ENCODE assay signal across 8 cellular contexts in the genomic region with DNA sequence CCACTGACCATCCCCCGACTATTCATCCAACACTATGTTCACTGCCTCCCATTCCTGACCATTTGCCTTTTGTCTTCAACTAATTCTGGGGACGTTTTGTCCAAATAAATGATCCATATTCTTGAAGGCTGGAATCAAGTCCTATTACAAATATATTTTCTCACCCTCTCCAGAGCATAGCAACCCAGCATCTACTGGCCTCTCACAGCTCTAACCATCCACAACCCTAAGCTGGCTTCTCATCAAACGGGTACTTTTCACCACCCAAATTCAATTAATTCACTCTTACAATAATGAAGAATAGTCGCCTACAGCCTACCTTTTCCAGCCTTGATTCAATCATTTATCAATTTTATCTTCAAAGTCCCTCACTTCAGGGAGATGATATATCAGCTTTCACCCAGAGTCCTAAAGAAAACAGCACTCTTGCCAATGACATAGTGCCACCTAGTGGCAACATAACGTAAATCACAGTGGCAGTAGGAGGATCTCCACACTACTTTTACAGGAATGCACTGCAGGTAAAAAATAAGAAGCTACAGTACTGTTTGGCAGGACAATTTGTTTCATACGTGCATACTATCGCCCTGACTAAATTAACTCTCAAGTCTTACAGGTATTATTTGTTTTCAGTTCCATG. TPM values are rescaled to one million over a fixed set of nuclear protein-coding genes. Genes with fewer than 3 reads are reported as not detected.
DNase-seq lines count a peak whose midpoint lies in the region; ATAC-seq, FAIRE-seq and TF ChIP-seq lines count a peak whose summit lies in the region.
"Not testable (repeated sequence)": the region's sequence is repeated elsewhere in the genome, so short reads cannot be mapped to it uniquely, and the experiment has no call there.

No MANE protein-coding gene starts in this region.

- not testable (repeated sequence) for H3K4me1 ChIP-seq in K562 (replicated peaks in 1 of 2; ENCODE audit: control insufficient read depth in 2 of 2, insufficient read depth in 2 of 2, low read length in 2 of 2); foreskin keratinocyte

- BruUV-seq in K562 (replicated peaks; lab: Mats Ljungman, UMichigan), result not testable (repeated sequence)

- not testable (repeated sequence) for FAIRE-seq in D721Med (lab: Jason Lieb, UNC); K562 (lab: Jason Lieb, UNC)

- not testable (repeated sequence) for H3K9me3 Mint-ChIP-seq in naive B cell

- 83% methylated on average over 1 of the region's 7 CpGs for WGBS in K562 (ENCODE audit: insufficient coverage, low coverage, missing lambda C conversion rate)

- not testable (repeated sequence) for TF ChIP-seq EP300 in K562 (IDR thresholded peaks at IDR 0.05; ENCODE audit: low read length)

- not testable (repeated sequence) for H3K27me3 ChIP-seq in K562 (ENCODE audit: control insufficient read depth in 2 of 2, insufficient read depth in 2 of 2, low read length in 2 of 2); foreskin keratinocyte

- ATAC-seq in GM21619 (IDR thresholded peaks at IDR 0.05; ENCODE audit: unreplicated experiment) (peak; percentile 47), HG03354 (IDR thresholded peaks at IDR 0.05; ENCODE audit: poor library complexity, severe bottlenecking, unreplicated experiment) (peak; percentile 53), K562 (peak; percentile 74), foreskin keratinocyte (peak; percentile 65), naive B cell (ENCODE audit: low read depth in 2 of 2) (peak; percentile 65 to 67)
- ATAC-seq in stimulated activated naive CD8-positive, alpha-beta T cell treated with anti-CD3 and anti-CD28 coated beads, Interleukin-15, Interleukin-2, amounts not matched to agents 100 U/mL and 50 U/mL, for 24 hours, result peak; percentile 76

- H3K9me3 ChIP-seq in K562 (replicated peaks; ENCODE audit: control insufficient read depth, insufficient read depth, low read depth, low read length), result not testable (repeated sequence)

- not testable (repeated sequence) for H3K27ac Mint-ChIP-seq in naive B cell

- not testable (repeated sequence) for H3K9me1 ChIP-seq in K562 (ENCODE audit: control insufficient read depth, insufficient read depth, low read length)

- not testable (repeated sequence) for H3K4me3 ChIP-seq in K562

- intact Hi-C loops in K562 (cut with micrococcal nuclease), result not testable (repeated sequence)

- H3K9ac ChIP-seq in K562 (ENCODE audit: insufficient read depth in 1 of 2, low read depth in 2 of 2, low read length in 2 of 2), result not testable (repeated sequence)

- not testable (repeated sequence) for TF ChIP-seq POLR2A in K562 (conservative IDR thresholded peaks at IDR 0.05)

- not testable (repeated sequence) for H3K27me3 Mint-ChIP-seq in naive B cell

- CTCF ChIA-PET in K562 (lab: Yijun Ruan, JAX; ENCODE audit: low intra/inter-chr PET ratio), result not testable (repeated sequence)

- not testable (repeated sequence) for H4K20me1 ChIP-seq in K562 (replicated peaks; ENCODE audit: control insufficient read depth, insufficient read depth, low read length)

- DNase-seq in D721Med (ENCODE audit: insufficient read length, low spot score); K562 (ENCODE audit: extremely low read depth in 1 of 4, low spot score in 3 of 4); foreskin keratinocyte: not testable (repeated sequence)
- peak; percentile 5 for DNase-seq in activated CD4-positive, alpha-beta T cell treated with anti-CD3 and anti-CD28 coated beads for 48 hours
- peak; percentile 17 for DNase-seq in naive B cell
- peak; percentile 9 for DNase-seq in stimulated activated naive CD8-positive, alpha-beta T cell treated with anti-CD3 and anti-CD28 coated beads, Interleukin-15, Interleukin-2, amounts not matched to agents 100 U/mL and 50 U/mL, for 24 hours

- H3K4me1 Mint-ChIP-seq in naive B cell, result not testable (repeated sequence)

- H3K4me2 ChIP-seq in K562 (ENCODE audit: insufficient read depth, low read length), result not testable (repeated sequence)

- peak; percentile 16 for TF ChIP-seq CTCF in D721Med (IDR thresholded peaks at IDR 0.05; ENCODE audit: insufficient read depth, missing control alignments)
- not testable (repeated sequence) for TF ChIP-seq CTCF in K562 (IDR thresholded peaks at IDR 0.05 in 2 of 3, conservative IDR thresholded peaks at IDR 0.05 in 1 of 3; ENCODE audit: insufficient read depth in 2 of 3, low read depth in 1 of 3, low read length in 3 of 3); foreskin keratinocyte (conservative IDR thresholded peaks at IDR 0.05)

- H3K36me3 Mint-ChIP-seq in naive B cell, result not testable (repeated sequence)

- not testable (repeated sequence) for TF ChIP-seq RAD21 in K562 (CRISPR knock-in tag; conservative IDR thresholded peaks at IDR 0.05 in 1 of 2, IDR thresholded peaks at IDR 0.05 in 1 of 2)

- not testable (repeated sequence) for H2AFZ ChIP-seq in K562 (ENCODE audit: low read depth, low read length)

- not testable (repeated sequence) for H3K27ac ChIP-seq in K562 (ENCODE audit: extremely low read depth, low read depth, low read length); foreskin keratinocyte

- not testable (repeated sequence) for H3K4me3 Mint-ChIP-seq in naive B cell

- POLR2A ChIA-PET in K562 (lab: Yijun Ruan, JAX), result not testable (repeated sequence)

- not testable (repeated sequence) for H3K36me3 ChIP-seq in K562 (ENCODE audit: control insufficient read depth, insufficient read depth, low read length)

- not testable (repeated sequence) for H3K79me2 ChIP-seq in K562 (ENCODE audit: control insufficient read depth, insufficient read depth, low read length)

- in situ Hi-C loops in K562 (cut with MboI), result not testable (repeated sequence)

RNA-seq across cellular contexts. Expression of a gene that starts 37.4 kb away (rescaled TPM):
- 288 and 405 TPM in 2 replicates for total RNA-seq in K562 (2011; cell fraction: chromatin; rRNA removed; ENCODE audit: low replicate concordance)
- 802 and 812 TPM in 2 replicates for total RNA-seq in K562 (2011; cell fraction: nucleolus; rRNA removed)
- 889 and 1,793 TPM in 2 replicates for total RNA-seq in K562 (2011; cell fraction: nucleoplasm; rRNA removed)
- total RNA-seq in K562 (2014; rRNA removed) (4,669 and 6,363 TPM in 2 replicates), K562 (2014; rRNA removed; fragmentation: Illumina TruSeq; extraction: Trizol) (4,513 and 5,229 TPM in 2 replicates), K562 (2015; rRNA removed; fragmentation: Illumina TruSeq; extraction: Trizol) (5,690 and 6,000 TPM in 2 replicates), K562 (2021) (2,376 and 2,708 TPM in 2 replicates), foreskin keratinocyte (3,287 and 3,560 TPM in 2 replicates)
- polyA plus RNA-seq in K562 (2011; rRNA removed) (5,062 and 5,477 TPM in 2 replicates), K562 (2014; fragmentation: Illumina TruSeq; extraction: Trizol) (2,686 and 3,105 TPM in 2 replicates), K562 (2014; fragmentation: Nextera tagmentation; extraction: Ambion mirVana) (1,000 to 10,000 TPM; 1,988 to 2,233 TPM), K562 (2014; rRNA removed) (6,515 and 6,851 TPM in 2 replicates), foreskin keratinocyte (4,776 and 5,214 TPM in 2 replicates), naive B cell (ENCODE audit: low read depth in 6 of 6) (1,000 to 10,000 TPM; 1,169 to 1,691 (median 1,534) TPM)
- polyA plus RNA-seq in K562 (2011; cell fraction: cytosol; rRNA removed), result 3,204 and 5,121 TPM in 2 replicates
- 1,138 and 2,084 TPM in 2 replicates for polyA plus RNA-seq in K562 (2011; cell fraction: nucleus; rRNA removed)
- polyA plus RNA-seq in K562 (2012), result 4,007 and 4,409 TPM in 2 replicates
- polyA minus RNA-seq in K562 (2011; rRNA and poly(A)+ RNA removed), result 1,664 and 1,697 TPM in 2 replicates
- polyA minus RNA-seq in K562 (2011; cell fraction: cytosol; rRNA and poly(A)+ RNA removed), result 653 and 953 TPM in 2 replicates
- polyA minus RNA-seq in K562 (2011; cell fraction: nucleus; rRNA and poly(A)+ RNA removed), result 297 and 420 TPM in 2 replicates
